8 cellular contexts compared by ENCODE assay signal in genomic region chr15:99566157-99566900, GRCh38. TPM values are rescaled to one million over a fixed set of nuclear protein-coding genes. Genes with fewer than 3 reads are reported as not detected.
DNase-seq lines count a peak whose midpoint lies in the region; ATAC-seq and TF ChIP-seq lines count a peak whose summit lies in the region.

No MANE protein-coding gene starts in this region.

- TF ChIP-seq CTCF in WTC11 (IDR thresholded peaks at IDR 0.05), result no peak
- TF ChIP-seq CTCF in epithelial cell of proximal tubule (conservative IDR thresholded peaks at IDR 0.05; ENCODE audit: low read depth, low read length), result no peak

- H3K4me3 ChIP-seq in CD8-positive, alpha-beta memory T cell (ENCODE audit: low read length), result peak overlapping the region; percentile 100
- H3K4me3 ChIP-seq in epithelial cell of proximal tubule (ENCODE audit: low read depth, low read length), result peak overlapping the region; percentile 82
- peak overlapping the region; percentile 75 to 93 for H3K4me3 ChIP-seq in muscle layer of colon (ENCODE audit: low read depth in 1 of 2, low read length in 2 of 2)
- peak overlapping the region; percentile 92 for H3K4me3 ChIP-seq in urinary bladder (ENCODE audit: low read depth, low read length)

- H3K9me3 ChIP-seq in CD8-positive, alpha-beta memory T cell (ENCODE audit: low read length), result no peaks in the 10 kb centered on the region
- H3K9me3 ChIP-seq in muscle layer of colon (ENCODE audit: low read length), result no peaks in the 10 kb centered on the region

- WGBS in urinary bladder, result 1% methylated on average over 68 of the region's 69 CpGs

- peak overlapping the region; percentile 55 for H3K9ac ChIP-seq in muscle layer of colon (ENCODE audit: low read length)

- H3K27ac ChIP-seq in CD8-positive, alpha-beta memory T cell (ENCODE audit: low read depth, low read length), result peak overlapping the region; percentile 89
- H3K27ac ChIP-seq in muscle layer of colon (ENCODE audit: low read depth, low read length) (peak overlapping the region; percentile 98), urinary bladder (ENCODE audit: low read depth) (peak overlapping the region; percentile 96)

- H3K27me3 Mint-ChIP-seq in CD8-positive, alpha-beta memory T cell, result peaks cover 0 to 3% of the 10 kb centered on the region in 2 donors
- no peaks in the 10 kb centered on the region for H3K27me3 Mint-ChIP-seq in WTC11 (ENCODE audit: low read depth)

- H3K4me3 Mint-ChIP-seq in CD8-positive, alpha-beta memory T cell, result peak overlapping the region; percentile 93 to 98 (median 97)
- H3K4me3 Mint-ChIP-seq in WTC11, result peak overlapping the region; percentile 99

- no peaks in the 10 kb centered on the region for H3K36me3 ChIP-seq in CD8-positive, alpha-beta memory T cell (ENCODE audit: insufficient read depth, low read length)
- H3K36me3 ChIP-seq in muscle layer of colon (ENCODE audit: insufficient read depth, low read length) (no peaks in the 10 kb centered on the region), urinary bladder (ENCODE audit: insufficient read depth) (no peaks in the 10 kb centered on the region)

- POLR2A ChIA-PET in CD8-positive, alpha-beta memory T cell (lab: Charles Lee), result interaction anchor here (2.0 kb wide), 1 partner anchor 167 kb away, joined by 5 read pairs; the partner anchor contains the start of gene LYSMD4
- POLR2A ChIA-PET in WTC11 (lab: Charles Lee), result interaction anchor here (1.9 kb wide), 1 partner anchor 138 kb away, joined by 5 read pairs; no protein-coding TSS in a partner anchor

- peaks cover 30% of the 10 kb centered on the region for H3K4me1 ChIP-seq in CD8-positive, alpha-beta memory T cell (ENCODE audit: insufficient read depth, low read length)
- peaks cover 31% of the 10 kb centered on the region for H3K4me1 ChIP-seq in muscle layer of colon (ENCODE audit: insufficient read depth, low read length)
- no peaks in the 10 kb centered on the region for H3K4me1 ChIP-seq in urinary bladder (ENCODE audit: insufficient read depth)

- peaks cover 0 to 10% (median 0%) of the 10 kb centered on the region in 3 donors for H3K36me3 Mint-ChIP-seq in CD8-positive, alpha-beta memory T cell
- no peaks in the 10 kb centered on the region for H3K36me3 Mint-ChIP-seq in WTC11

- CTCF ChIA-PET in CD8-positive, alpha-beta memory T cell (lab: Charles Lee), result interaction anchor here (1.1 to 2.5 kb wide), 3 partner anchors 138 to 294 kb away, joined by 3 to 11 read pairs (median 3); no protein-coding TSS in a partner anchor
- CTCF ChIA-PET in WTC11 (lab: Charles Lee), result interaction anchor here (0.5 to 2.3 kb wide), 6 partner anchors 12 to 294 kb away, joined by 3 to 12 read pairs (median 3); partner anchors contain the start of gene LYSMD4

- H3K27ac Mint-ChIP-seq in CD8-positive, alpha-beta memory T cell, result peak overlapping the region; percentile 71 to 97 (median 92)
- H3K27ac Mint-ChIP-seq in WTC11, result peak overlapping the region; percentile 93

- H3K9me3 Mint-ChIP-seq in CD8-positive, alpha-beta memory T cell, result no peaks in the 10 kb centered on the region
- H3K9me3 Mint-ChIP-seq in WTC11, result no peaks in the 10 kb centered on the region

- peak; percentile 4; the same call in 1 of the 2 replicates for ATAC-seq in WTC11

- H3K4me1 Mint-ChIP-seq in CD8-positive, alpha-beta memory T cell, result peaks cover 24 to 40% (median 39%) of the 10 kb centered on the region in 3 donors
- peaks cover 68% of the 10 kb centered on the region for H3K4me1 Mint-ChIP-seq in WTC11

- no peaks in the 10 kb centered on the region for H3K27me3 ChIP-seq in CD8-positive, alpha-beta memory T cell (ENCODE audit: insufficient read depth, low read length, poor library complexity, severe bottlenecking)
- H3K27me3 ChIP-seq in muscle layer of colon (ENCODE audit: control insufficient read depth in 1 of 2, insufficient read depth in 2 of 2, low read length in 2 of 2), result no peaks in the 10 kb centered on the region

- peak; percentile 8 to 46 (median 23) for DNase-seq in CD8-positive, alpha-beta memory T cell
- DNase-seq in HT1080 (ENCODE audit: low read depth) (peak; percentile 6), WTC11 (ENCODE audit: low spot score) (peak; percentile 23), epithelial cell of proximal tubule (ENCODE audit: low read depth) (no peak), middle frontal gyrus (ENCODE audit: extremely low spot score, low spot score) (no peak), KG1 (lab: John Stamatoyannopoulos, UW) (no peak)

TF ChIP-seq in WTC11, 78 proteins besides CTCF, POLR2A, EP300 and RAD21:
- TF ChIP-seq ZNF121 (CRISPR knock-in tag; IDR thresholded peaks at IDR 0.05), result no peak
- 0 out of 2 replicates have a peak, but pooled peaks have one; percentile 32 for TF ChIP-seq ZNF219 (CRISPR knock-in tag; IDR thresholded peaks at IDR 0.05; ENCODE audit: borderline replicate concordance)

RNA-seq across cellular contexts. Expression of gene MEF2A, which starts 0.5 kb away (rescaled TPM):
- 10 to 100 TPM; 21.1 to 22.4 TPM for total RNA-seq in CD8-positive, alpha-beta memory T cell
- 15.3 TPM for polyA plus RNA-seq in CD8-positive, alpha-beta memory T cell
- total RNA-seq in HT1080 (2014; rRNA removed; shearing (Covaris generic)), result 18.1 and 32.3 TPM in 2 replicates
- polyA plus RNA-seq in HT1080 (2015; cell fraction: cytosol; rRNA removed), result 22.1 and 34.7 TPM in 2 replicates
- polyA plus RNA-seq in HT1080 (2015; cell fraction: nucleus; rRNA removed), result 25.8 and 39.4 TPM in 2 replicates
- 22.2 to 30.7 TPM (median 25.5 TPM) in 3 replicates for total RNA-seq in WTC11 (2021)
- total RNA-seq in epithelial cell of proximal tubule, result 13.0 and 30.2 TPM in 2 replicates
- total RNA-seq in urinary bladder, result 85.1 TPM
- 37.6 TPM for polyA plus RNA-seq in urinary bladder

Comparison
In these comparisons a context has a peak if more than half of its experiments do, and no peak if none do; other contexts are left out.
1. DNase-seq: peak in CD8-positive, alpha-beta memory T cell (5 of 5), HT1080 (single experiment) and WTC11 (single experiment); none in epithelial cell of proximal tubule (single experiment), middle frontal gyrus (single experiment) and KG1 (single experiment).
2. Peak in every context shown above with its lines, with median percentiles within 50 percentile points of each other: H3K27ac ChIP-seq and H3K4me3 ChIP-seq.